32 cellular contexts compared by ENCODE assay signal in the genomic region with DNA sequence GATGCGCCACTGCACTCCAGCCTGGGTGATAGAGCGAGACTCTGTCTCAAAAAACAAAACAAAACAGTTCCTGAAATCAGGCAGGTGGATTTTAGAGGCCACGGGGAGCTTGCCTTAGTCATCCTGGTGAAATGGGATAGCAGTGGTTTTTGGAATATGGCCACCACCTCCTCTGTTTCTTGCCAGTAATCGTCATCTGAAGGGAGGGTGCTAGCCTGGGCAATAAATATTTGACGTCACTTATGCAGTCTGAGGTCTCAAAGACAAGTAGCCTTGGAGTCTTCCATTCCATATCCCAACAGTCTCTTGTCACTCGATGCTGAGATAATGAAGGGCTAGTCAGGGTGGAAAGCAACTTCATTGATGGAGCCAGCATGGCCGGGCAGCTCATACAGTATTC. TPM values are rescaled to one million over a fixed set of nuclear protein-coding genes. Genes with fewer than 3 reads are reported as not detected.
DNase-seq lines count a peak whose midpoint lies in the region; ATAC-seq and TF ChIP-seq lines count a peak whose summit lies in the region.
"Had no signal": no experiment of that assay in that cellular context is flagged by ENCODE, and none has a peak within 500 bp of the region (broad histone marks: within the 10 kb centered on the region; RNA-seq: fewer than 3 reads in every experiment).

No MANE protein-coding gene starts in this region.

- H3K4me3 ChIP-seq in GM23248 = no peak overlapping the region
- H3K4me3 ChIP-seq in MG63 = no peak overlapping the region
- H3K4me3 ChIP-seq in osteoblast (ENCODE audit: insufficient read depth, low read length) = no peak overlapping the region
- H3K4me3 ChIP-seq: esophagus squamous epithelium, hepatocyte, K562, lower lobe of right lung, prostate gland, SJSA1, tibial artery had no signal

- H3K79me2 ChIP-seq in GM23248 (ENCODE audit: insufficient read depth) = no peaks in the 10 kb centered on the region
- no peaks in the 10 kb centered on the region for H3K79me2 ChIP-seq in osteoblast (ENCODE audit: insufficient read depth, low read length)
- H3K79me2 ChIP-seq: hepatocyte had no signal

- DNase-seq in GM23248 (peak; percentile 33), MG63 (peak; percentile 27), osteoblast (ENCODE audit: insufficient read length, low spot score, missing footprints) (peak; percentile 62), ACHN (no peak)
- no peak for DNase-seq in activated CD4-positive, alpha-beta T cell treated with anti-CD3 and anti-CD28 coated beads for 1 hour
- DNase-seq: activated CD4-positive, alpha-beta T cell treated with anti-CD3 and anti-CD28 coated beads, Interleukin-2, amount 50 U/mL, for 4 hours; activated CD4-positive, CD25-positive, alpha-beta regulatory T cell; activated naive CD4-positive, alpha-beta T cell treated with Interleukin-2 at 50 U/mL for 16 hours; activated T-cell treated with anti-CD3 and anti-CD28 coated beads, Interleukin-2, amount 50 U/mL, for 72 hours; C1 segment of cervical spinal cord; DMS79; esophagus squamous epithelium; GF-D8; lower lobe of right lung; natural killer cell; NCI-H2081; NCI-H226; NCI-H748 treated with DMSO at 0.1 percent for 48 hours; nucleus accumbens; stimulated activated CD4-positive, alpha-beta T cell treated with anti-CD3 and anti-CD28 coated beads, Interleukin-12 subunit alpha, Interleukin-12 subunit beta, amount 100 ng/mL, for 4 hours; stimulated activated CD4-positive, alpha-beta T cell treated with anti-CD3 and anti-CD28 coated beads, Interleukin-2, amount 100 ng/mL, for 48 hours; T-helper 1 cell; tibial artery had no signal

- no peaks in the 10 kb centered on the region for H3K27me3 ChIP-seq in GM23248 (replicated peaks; ENCODE audit: insufficient read depth)
- no peaks in the 10 kb centered on the region; the same call in 1 of the 2 replicates for H3K27me3 ChIP-seq in MG63
- no peaks in the 10 kb centered on the region for H3K27me3 ChIP-seq in osteoblast (ENCODE audit: insufficient read depth, low read length)
- H3K27me3 ChIP-seq: esophagus squamous epithelium, hepatocyte, SJSA1, tibial artery had no signal

- H3K4me1 ChIP-seq in GM23248 (ENCODE audit: insufficient read depth) = peaks cover 7% of the 10 kb centered on the region
- peaks cover 3% of the 10 kb centered on the region for H3K4me1 ChIP-seq in osteoblast (ENCODE audit: insufficient read depth, low read length)
- H3K4me1 ChIP-seq: esophagus squamous epithelium, lower lobe of right lung, prostate gland, SJSA1 had no signal

- H3K4me2 ChIP-seq in GM23248 (ENCODE audit: unreplicated experiment) (no peak overlapping the region), osteoblast (ENCODE audit: insufficient read depth, low read length) (no peak overlapping the region)
- H3K4me2 ChIP-seq: hepatocyte had no signal

- in situ Hi-C loops in GM23248 (cut with MboI) (no loop called here), ACHN (cut with HindIII; ENCODE audit: low pct_ligation_motif_present, low pct_unique_long_range_greater_than_20kb, low sequenced_read_pairs) (no loop called here)

- H3K9ac ChIP-seq in GM23248 = no peak overlapping the region

- H3K9me2 ChIP-seq in GM23248 (ENCODE audit: insufficient read depth) = no peaks in the 10 kb centered on the region

- H3F3A ChIP-seq in GM23248 (ENCODE audit: insufficient read depth) = peaks cover 8% of the 10 kb centered on the region; the same call in 1 of the 2 replicates

- no peak for TF ChIP-seq CTCF in VCaP (conservative IDR thresholded peaks at IDR 0.05)
- TF ChIP-seq CTCF in osteoblast (IDR thresholded peaks at IDR 0.05; ENCODE audit: extremely low read depth, low read depth, low read length) = no peak

- H3K27ac ChIP-seq in GM23248 (no peak overlapping the region), VCaP (peak overlapping the region; percentile 62), osteoblast (ENCODE audit: low read depth, low read length) (no peak overlapping the region)
- H3K27ac ChIP-seq: esophagus squamous epithelium, hepatocyte, lower lobe of right lung, prostate gland, SJSA1, tibial artery had no signal

- H4K20me1 ChIP-seq in GM23248 (ENCODE audit: insufficient read depth) = no peaks in the 10 kb centered on the region
- H4K20me1 ChIP-seq in osteoblast (ENCODE audit: insufficient read depth, low read length) = no peaks in the 10 kb centered on the region

- ATAC-seq in HG02759 (IDR thresholded peaks at IDR 0.05; ENCODE audit: unreplicated experiment) = no peak
- ATAC-seq: activated T-cell treated with anti-CD3 and anti-CD28 coated beads, Interleukin-2, amount 50 U/mL, for 72 hours; K562; lower lobe of right lung; natural killer cell; sciatic nerve had no signal

- H3K36me3 ChIP-seq in GM23248 (ENCODE audit: low read depth) (no peaks in the 10 kb centered on the region), MG63 (no peaks in the 10 kb centered on the region), osteoblast (ENCODE audit: insufficient read depth, low read length) (no peaks in the 10 kb centered on the region)
- H3K36me3 ChIP-seq: esophagus squamous epithelium, lower lobe of right lung, prostate gland, SJSA1, tibial artery had no signal

- H3K9me3 ChIP-seq in GM23248 (ENCODE audit: low read depth) = no peaks in the 10 kb centered on the region
- no peaks in the 10 kb centered on the region; the same call in 1 of the 2 replicates for H3K9me3 ChIP-seq in MG63
- no peaks in the 10 kb centered on the region for H3K9me3 ChIP-seq in osteoblast (ENCODE audit: low read depth, low read length)
- H3K9me3 ChIP-seq: esophagus squamous epithelium, lower lobe of right lung, prostate gland, SJSA1, tibial artery had no signal

- no peak overlapping the region for H2AFZ ChIP-seq in GM23248
- H2AFZ ChIP-seq in osteoblast (ENCODE audit: low read length) = no peak overlapping the region
- H2AFZ ChIP-seq: hepatocyte had no signal

- WGBS in GM23248 (ENCODE audit: low coverage in 1 of 2, low lambda C conversion rate in 2 of 2, missing lambda C conversion rate in 2 of 2), 2 experiments = 80 to 85% methylated on average over 7 of the region's 7 CpGs

RNA-seq across cellular contexts. Expression of a gene that starts 55.2 kb away (rescaled TPM):
- not detected in 2 replicates for total RNA-seq in GM23248 (2014; rRNA removed; shearing (Covaris generic))
- polyA plus RNA-seq in GM23248 (2016; fragmentation: Nextera tagmentation; extraction: Ambion mirVana) = 1.1 and 1.3 TPM in 2 replicates
- total RNA-seq in MG63 (2014; rRNA removed; shearing (Covaris generic); ENCODE audit: low replicate concordance) = not detected in 2 replicates
- total RNA-seq in osteoblast = under 0.01 and 0.36 TPM in 2 replicates
- total RNA-seq: activated T-cell treated with anti-CD3 and anti-CD28 coated beads, Interleukin-2, amount 50 U/mL, for 72 hours; HT-29; mononuclear cell; natural killer cell had no signal

Comparison
In these comparisons a context has a peak if more than half of its experiments do, and no peak if none do; other contexts are left out.
1. DNase-seq: peak in GM23248 (single experiment), MG63 (single experiment) and osteoblast (single experiment); none in activated CD4-positive, alpha-beta T cell treated with anti-CD3 and anti-CD28 coated beads for 1 hour (single experiment) and ACHN (single experiment).